7 cellular contexts compared by ENCODE assay signal in the genomic region with DNA sequence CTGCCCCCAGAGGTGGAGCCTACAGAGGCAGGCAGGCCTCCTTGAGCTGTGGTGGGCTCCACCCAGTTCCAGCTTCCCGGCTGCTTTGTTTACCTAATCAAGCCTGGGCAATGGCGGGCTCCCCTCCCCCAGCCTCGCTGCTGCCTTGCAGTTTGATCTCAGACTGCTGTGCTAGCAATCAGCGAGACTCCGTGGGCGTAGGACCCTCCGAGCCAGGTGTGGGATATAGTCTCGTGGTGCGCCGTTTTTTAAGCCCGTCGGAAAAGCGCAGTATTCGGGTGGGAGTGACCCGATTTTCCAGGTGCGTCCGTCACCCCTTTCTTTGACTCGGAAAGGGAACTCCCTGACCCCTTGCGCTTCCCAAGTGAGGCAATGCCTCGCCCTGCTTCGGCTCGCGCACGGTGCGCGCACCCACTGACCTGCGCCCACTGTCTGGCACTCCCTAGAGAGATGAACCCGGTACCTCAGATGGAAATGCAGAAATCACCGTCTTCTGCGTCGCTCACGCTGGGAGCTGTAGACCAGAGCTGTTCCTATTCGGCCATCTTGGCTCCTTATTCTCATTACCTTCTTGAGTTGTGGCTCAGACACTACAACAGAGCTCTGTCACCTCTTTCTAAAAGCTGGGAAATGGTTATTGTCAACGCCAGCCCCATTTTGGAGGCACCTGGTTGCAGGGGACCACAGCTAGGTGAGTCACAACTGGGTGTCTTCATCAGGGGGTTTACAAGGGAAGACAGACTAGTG. TPM values are rescaled to one million over a fixed set of nuclear protein-coding genes. Genes with fewer than 3 reads are reported as not detected.
DNase-seq lines count a peak whose midpoint lies in the region; ATAC-seq and TF ChIP-seq lines count a peak whose summit lies in the region.
"Not testable (repeated sequence)": the region's sequence is repeated elsewhere in the genome, so short reads cannot be mapped to it uniquely, and the experiment has no call there.

No MANE protein-coding gene starts in this region.

- not testable (repeated sequence) for H2AK5ac ChIP-seq in mesenchymal stem cell (ENCODE audit: low read length, severe bottlenecking)

- DNase-seq in NOMO-1 (lab: John Stamatoyannopoulos, UW; ENCODE audit: unreplicated experiment in 2 of 2) (peak; percentile 32 to 38), mesenchymal stem cell (peak; percentile 39)
- DNase-seq in smooth muscle cell (lab: John Stamatoyannopoulos, UW; ENCODE audit: unreplicated experiment): not testable (repeated sequence)

- not testable (repeated sequence) for H3K23ac ChIP-seq in mesenchymal stem cell (ENCODE audit: low read length in 2 of 2)

- peak overlapping the region; percentile 31 to 99 for H3K18ac ChIP-seq in mesenchymal stem cell (ENCODE audit: low read depth in 1 of 2, low read length in 2 of 2)

- H4K8ac ChIP-seq in mesenchymal stem cell (ENCODE audit: low read length): peak overlapping the region; percentile 93

- peak overlapping the region; percentile 89 for H4K91ac ChIP-seq in mesenchymal stem cell (ENCODE audit: low read length)

- H3K4me3 ChIP-seq in HUES64 (ENCODE audit: low read length) (peak overlapping the region; percentile 81), mesenchymal stem cell (ENCODE audit: insufficient read depth in 1 of 2, low read depth in 1 of 2, low read length in 2 of 2) (peak overlapping the region in 1 of 2 experiments; percentile 71), smooth muscle cell (peak overlapping the region; percentile 64)

- H3K27ac ChIP-seq in HUES64 (ENCODE audit: low read depth, low read length): peak overlapping the region; percentile 78
- not testable (repeated sequence) for H3K27ac ChIP-seq in mesenchymal stem cell (ENCODE audit: low read length, poor library complexity, severe bottlenecking)
- peak overlapping the region; percentile 74 for H3K27ac ChIP-seq in smooth muscle cell (ENCODE audit: low read depth)

- H2BK12ac ChIP-seq in mesenchymal stem cell (ENCODE audit: low read length in 2 of 2): peak overlapping the region in 1 of 2 experiments; percentile 45

- peak overlapping the region; percentile 96 for H3K4me3 Mint-ChIP-seq in activated naive CD4-positive, alpha-beta T cell treated with anti-CD3 and anti-CD28 coated beads, Interleukin-2, amount 50 U/mL, for 24 hours

- not testable (repeated sequence) for H2BK15ac ChIP-seq in mesenchymal stem cell (ENCODE audit: low read depth, poor library complexity, severe bottlenecking)

- H3K4me1 ChIP-seq in HUES64 (ENCODE audit: insufficient read depth, low read length) (peaks cover 14% of the 10 kb centered on the region), smooth muscle cell (ENCODE audit: low read depth) (peaks cover 17% of the 10 kb centered on the region)
- H3K4me1 ChIP-seq in mesenchymal stem cell (ENCODE audit: control insufficient read depth, insufficient read depth, low read depth, low read length): not testable (repeated sequence)

- not testable (repeated sequence) for H3K4me2 ChIP-seq in mesenchymal stem cell (ENCODE audit: low read length, poor library complexity, severe bottlenecking)
- peak overlapping the region; percentile 90 for H3K4me2 ChIP-seq in smooth muscle cell

- H3K79me2 ChIP-seq in smooth muscle cell (ENCODE audit: low read depth): peaks cover 26% of the 10 kb centered on the region

- not testable (repeated sequence) for H4K20me1 ChIP-seq in smooth muscle cell (ENCODE audit: low read depth)

- TF ChIP-seq CTCF in smooth muscle cell (IDR thresholded peaks at IDR 0.05; ENCODE audit: borderline replicate concordance, insufficient read depth, poor library complexity, severe bottlenecking): not testable (repeated sequence)

- not testable (repeated sequence) for H3F3A ChIP-seq in smooth muscle cell (ENCODE audit: low read depth)

- peaks cover 41% of the 10 kb centered on the region for H3K4me1 Mint-ChIP-seq in activated naive CD4-positive, alpha-beta T cell treated with anti-CD3 and anti-CD28 coated beads, Interleukin-2, amount 50 U/mL, for 24 hours

- not testable (repeated sequence) for H3K27me3 ChIP-seq in HUES64 (ENCODE audit: insufficient read depth, low read length); mesenchymal stem cell (ENCODE audit: control insufficient read depth in 1 of 2, insufficient read depth in 1 of 2, low read length in 2 of 2); smooth muscle cell (ENCODE audit: low read depth)

- not testable (repeated sequence) for H3K36me3 ChIP-seq in HUES64 (ENCODE audit: insufficient read depth, low read length); mesenchymal stem cell (ENCODE audit: control insufficient read depth in 1 of 2, insufficient read depth in 2 of 2, low read depth in 1 of 2, low read length in 2 of 2); smooth muscle cell (ENCODE audit: low read depth)

- not testable (repeated sequence) for H2BK5ac ChIP-seq in mesenchymal stem cell (ENCODE audit: low read depth, low read length, poor library complexity, severe bottlenecking)

- H3K27ac Mint-ChIP-seq in activated naive CD4-positive, alpha-beta T cell treated with anti-CD3 and anti-CD28 coated beads, Interleukin-2, amount 50 U/mL, for 24 hours: peak overlapping the region; percentile 100

- not testable (repeated sequence) for H2AFZ ChIP-seq in mesenchymal stem cell (ENCODE audit: low read depth, low read length)
- peak overlapping the region; percentile 94 for H2AFZ ChIP-seq in smooth muscle cell (ENCODE audit: low read depth)

- H3K79me1 ChIP-seq in mesenchymal stem cell (replicated peaks; ENCODE audit: low read length, poor library complexity, severe bottlenecking): not testable (repeated sequence)

- 9% methylated on average over 6 of the region's 34 CpGs for WGBS in HUES64
- WGBS in mesenchymal stem cell: 68% methylated on average over 8 of the region's 34 CpGs
- WGBS in smooth muscle cell (ENCODE audit: low lambda C conversion rate): 16% methylated on average over 14 of the region's 34 CpGs

- H3K9me3 Mint-ChIP-seq in activated naive CD4-positive, alpha-beta T cell treated with anti-CD3 and anti-CD28 coated beads, Interleukin-2, amount 50 U/mL, for 24 hours: not testable (repeated sequence)

- not testable (repeated sequence) for H3K14ac ChIP-seq in mesenchymal stem cell (ENCODE audit: low read length in 2 of 2)

- not testable (repeated sequence) for H3K36me3 Mint-ChIP-seq in activated naive CD4-positive, alpha-beta T cell treated with anti-CD3 and anti-CD28 coated beads, Interleukin-2, amount 50 U/mL, for 24 hours

- peak overlapping the region in 1 of 2 experiments; percentile 97 for H3K4ac ChIP-seq in mesenchymal stem cell (ENCODE audit: low read depth in 1 of 2, low read length in 2 of 2)

- peak overlapping the region; percentile 98 for H2BK120ac ChIP-seq in mesenchymal stem cell (ENCODE audit: low read depth, low read length)

- ATAC-seq in activated CD4-positive, CD25-positive, alpha-beta regulatory T cell treated with anti-CD3 and anti-CD28 coated beads, Interleukin-2, amount 50 U/mL, for 24 hours: peak; percentile 95 to 96
- ATAC-seq in esophagus mucosa: peak; percentile 74

- H3K27me3 Mint-ChIP-seq in activated naive CD4-positive, alpha-beta T cell treated with anti-CD3 and anti-CD28 coated beads, Interleukin-2, amount 50 U/mL, for 24 hours: not testable (repeated sequence)

- peak overlapping the region; percentile 95 for H3K9ac ChIP-seq in HUES64 (ENCODE audit: low read depth, low read length)
- H3K9ac ChIP-seq in mesenchymal stem cell (ENCODE audit: low read length): peak overlapping the region; percentile 85
- H3K9ac ChIP-seq in smooth muscle cell (ENCODE audit: low read depth): peak overlapping the region; percentile 73

- not testable (repeated sequence) for H3K9me3 ChIP-seq in HUES64 (ENCODE audit: insufficient read depth, low read depth, low read length); mesenchymal stem cell (ENCODE audit: control insufficient read depth, low read length); smooth muscle cell (replicated peaks; ENCODE audit: low read depth)

RNA-seq across cellular contexts. Expression of a gene that starts 15.6 kb away (rescaled TPM):
- polyA plus RNA-seq in HUES64 (2013, experiment 1 of 2): 286 TPM
- polyA plus RNA-seq in HUES64 (2013, experiment 2 of 2): 327 TPM
- total RNA-seq in esophagus mucosa: 236 TPM
- 332 TPM for polyA plus RNA-seq in mesenchymal stem cell (2013, experiment 1 of 2)
- polyA plus RNA-seq in mesenchymal stem cell (2013, experiment 2 of 2): 334 TPM
- 226 and 269 TPM in 2 replicates for total RNA-seq in smooth muscle cell
- 363 and 366 TPM in 2 replicates for polyA plus RNA-seq in smooth muscle cell
